40 cellular contexts compared by ENCODE assay signal in genomic region chr9:133195029-133195428, GRCh38. TPM values are rescaled to one million over a fixed set of nuclear protein-coding genes. Genes with fewer than 3 reads are reported as not detected.
"Had no signal": no experiment of that assay in that cellular context is flagged by ENCODE, and none has a peak within 500 bp of the region (broad histone marks: within the 10 kb centered on the region; RNA-seq: fewer than 3 reads in every experiment).

No MANE protein-coding gene starts in this region.

- H3K36me3 ChIP-seq: MG63 had no signal

- H3K27me3 ChIP-seq: MG63 had no signal

- DNase-seq: Karpas-422, Kasumi-1, MG63, MM.1S, MV-4-11, NCI-H1048, NCI-H1092, NCI-H1092 treated with DMSO at 0.1 percent for 48 hours, NCI-H1105, NCI-H1105 treated with DMSO at 0.1 percent for 48 hours, NCI-H1417, NCI-H1417 treated with DMSO at 0.1 percent for 48 hours, NCI-H1436, NCI-H1436 treated with DMSO at 0.1 percent for 48 hours, NCI-H146, NCI-H1694, NCI-H1694 treated with DMSO at 0.1 percent for 48 hours, NCI-H187, NCI-H187 treated with DMSO at 0.1 percent for 48 hours, NCI-H1930, NCI-H2029, NCI-H2029 treated with DMSO at 0.1 percent for 48 hours, NCI-H2081, NCI-H2081 treated with DMSO at 0.1 percent for 48 hours, NCI-H2107, NCI-H2171, NCI-H2171 treated with DMSO at 0.1 percent for 48 hours, NCI-H2227 treated with DMSO at 0.1 percent for 48 hours, NCI-H226, NCI-H345, NCI-H446, NCI-H446 treated with DMSO at 0.1 percent for 48 hours, NCI-H510A, NCI-H510A treated with DMSO at 0.1 percent for 48 hours, NCI-H524, NCI-H524 treated with DMSO at 0.1 percent for 48 hours had no signal

- H3K4me3 ChIP-seq: MG63 had no signal

RNA-seq across cellular contexts. Expression of gene OBP2B, which starts 14.0 kb away (rescaled TPM):
- total RNA-seq: LHCN-M2, M059J, MCF 10A, NCI-H460 had no signal

RNA-seq across cellular contexts. Expression of gene GBGT1, which starts 31.3 kb away (rescaled TPM):
- total RNA-seq: MCF 10A had no signal
